9 cellular contexts compared by ENCODE assay signal in the genomic region with DNA sequence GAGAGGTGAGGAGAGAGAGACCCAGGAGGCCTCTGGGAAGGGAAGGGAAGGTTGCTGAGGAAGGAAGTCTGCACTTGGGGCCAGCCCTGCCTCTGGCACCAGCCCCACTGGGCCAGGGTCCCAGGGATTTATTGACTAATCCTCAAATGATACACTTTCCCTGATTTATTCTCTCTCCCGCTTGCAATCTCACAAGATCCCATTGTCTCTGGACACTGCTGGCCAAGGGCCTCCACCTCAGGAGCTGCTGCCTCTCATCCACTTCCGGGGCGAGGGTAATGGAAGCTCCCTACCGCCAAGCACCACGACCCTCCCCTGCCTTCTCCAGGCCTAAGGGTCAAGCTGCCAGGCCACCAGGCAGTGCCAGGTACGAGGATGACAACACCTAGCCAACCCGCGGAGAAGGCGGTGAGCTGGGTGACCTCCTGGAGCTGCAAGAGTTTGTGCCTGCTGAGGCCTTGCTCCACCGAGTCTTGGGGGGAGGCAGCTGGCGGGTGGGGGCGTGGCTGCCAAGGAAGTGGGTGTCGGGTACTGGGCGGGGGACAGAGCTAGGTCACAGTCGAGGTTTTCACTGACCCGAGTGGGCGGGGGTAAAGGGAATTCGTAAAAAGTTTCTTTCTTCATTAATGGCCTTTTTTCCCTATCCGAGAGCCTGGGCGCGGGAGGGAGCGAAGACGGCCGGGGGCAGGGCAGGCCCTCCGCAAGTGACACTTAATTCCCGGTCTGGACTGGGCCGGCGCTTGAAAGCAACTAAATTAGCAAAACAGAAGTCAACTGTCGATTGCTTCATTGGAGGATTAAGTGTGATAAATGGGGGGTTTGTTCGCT. TPM values are rescaled to one million over a fixed set of nuclear protein-coding genes. Genes with fewer than 3 reads are reported as not detected.
A peak's percentile ranks its signal among the peaks of the same experiment; 100 is the strongest.
DNase-seq lines count a peak whose midpoint lies in the region; ATAC-seq, FAIRE-seq and TF ChIP-seq lines count a peak whose summit lies in the region.
"Had no signal": no experiment of that assay in that cellular context is flagged by ENCODE, and none has a peak within 500 bp of the region (broad histone marks: within the 10 kb centered on the region; RNA-seq: fewer than 3 reads in every experiment).

No MANE protein-coding gene starts in this region.

- H2AK5ac ChIP-seq in IMR-90 (ENCODE audit: low read depth, low read length), result peak overlapping the region; percentile 49; the same call in 1 of the 2 replicates

- H3K14ac ChIP-seq in IMR-90 (replicated peaks; ENCODE audit: low read depth, low read length), result no peak overlapping the region

- H3K18ac ChIP-seq in IMR-90 (ENCODE audit: low read depth, low read length), result no peak overlapping the region

- TF ChIP-seq EP300 in K562 (IDR thresholded peaks at IDR 0.05; ENCODE audit: low read length), result no peak

- POLR2A ChIA-PET in IMR-90 (lab: Charles Lee; ENCODE audit: unreplicated experiment) (no interaction called here), K562 (lab: Yijun Ruan, JAX) (interaction anchor here (0.5 kb wide), 1 partner anchor 58 kb away, joined by 3 read pairs; no protein-coding TSS in a partner anchor)

- no peak overlapping the region for H3K4me2 ChIP-seq in IMR-90 (ENCODE audit: low read depth, low read length)
- H3K4me2 ChIP-seq in K562 (ENCODE audit: insufficient read depth, low read length), result no peak overlapping the region

- no peak for FAIRE-seq in K562 (lab: Jason Lieb, UNC)

- no peak overlapping the region; the same call in 1 of the 2 replicates for H2BK120ac ChIP-seq in IMR-90 (ENCODE audit: low read depth, low read length)

- H3K27me3 ChIP-seq in IMR-90 (ENCODE audit: control insufficient read depth, insufficient read depth, low read length) (peaks cover 15% of the 10 kb centered on the region), K562 (ENCODE audit: control insufficient read depth in 2 of 2, insufficient read depth in 2 of 2, low read length in 2 of 2) (peaks cover 29 to 42% of the 10 kb centered on the region in 2 experiments), left lung (peaks cover 10 to 77% of the 10 kb centered on the region in 2 donors), subcutaneous abdominal adipose tissue (ENCODE audit: control insufficient read depth in 5 of 5, insufficient read depth in 4 of 5, low read length in 5 of 5) (peaks cover 0 to 26% (median 2%) of the 10 kb centered on the region in 5 donors)

- H3K36me3 ChIP-seq in IMR-90 (ENCODE audit: control insufficient read depth, insufficient read depth, low read length) (no peaks in the 10 kb centered on the region), K562 (ENCODE audit: control insufficient read depth, insufficient read depth, low read length) (no peaks in the 10 kb centered on the region), left lung (no peaks in the 10 kb centered on the region), subcutaneous abdominal adipose tissue (ENCODE audit: control insufficient read depth in 5 of 5, insufficient read depth in 5 of 5, low read length in 5 of 5) (no peaks in the 10 kb centered on the region)

- no peak for ATAC-seq in IMR-90 (ENCODE audit: low read depth)
- ATAC-seq in K562, result no peak
- peak; percentile 41 for ATAC-seq in left lung
- ATAC-seq in GM21825 (IDR thresholded peaks at IDR 0.05; ENCODE audit: unreplicated experiment), result no peak

- TF ChIP-seq POLR2A in IMR-90 (IDR thresholded peaks at IDR 0.05; ENCODE audit: low read depth, low read length), result no peak
- TF ChIP-seq POLR2A in K562 (conservative IDR thresholded peaks at IDR 0.05), result no peak

- H2BK15ac ChIP-seq in IMR-90 (ENCODE audit: low read depth, low read length), result peak overlapping the region; percentile 56; the same call in 1 of the 3 replicates

- H3K4ac ChIP-seq in IMR-90 (ENCODE audit: low read depth, low read length), result no peak overlapping the region

- no peak overlapping the region for H2BK20ac ChIP-seq in IMR-90 (ENCODE audit: low read depth, low read length)

- dilution Hi-C loops in IMR-90 (cut with HindIII; ENCODE audit: low sequenced_read_pairs, unreplicated experiment), result no loop called here

- no peak overlapping the region for H4K5ac ChIP-seq in IMR-90 (ENCODE audit: low read depth, low read length)

- intact Hi-C loops in IMR-90 (cut with micrococcal nuclease) (no loop called here), K562 (cut with micrococcal nuclease) (no loop called here), left lung (cut with DNase I) (no loop called here)

- H4K8ac ChIP-seq in IMR-90 (ENCODE audit: low read depth in 2 of 2, low read length in 2 of 2), result no peak overlapping the region

- TF ChIP-seq RAD21 in IMR-90 (IDR thresholded peaks at IDR 0.05; ENCODE audit: low read length), result no peak
- no peak for TF ChIP-seq RAD21 in K562 (CRISPR knock-in tag; conservative IDR thresholded peaks at IDR 0.05 in 1 of 2, IDR thresholded peaks at IDR 0.05 in 1 of 2)

- H4K20me1 ChIP-seq in IMR-90 (ENCODE audit: insufficient read depth, low read length) (0 out of 2 replicates have a peak, but pooled peaks cover 5% of the 10 kb centered on the region), K562 (replicated peaks; ENCODE audit: control insufficient read depth, insufficient read depth, low read length) (peaks cover 8% of the 10 kb centered on the region; the same call in 1 of the 2 replicates)

- no peak overlapping the region for H2BK5ac ChIP-seq in IMR-90 (ENCODE audit: low read depth, low read length, poor library complexity, severe bottlenecking)

- H4K91ac ChIP-seq in IMR-90 (ENCODE audit: insufficient read depth, low read depth, low read length), result peak overlapping the region; percentile 46; the same call in 1 of the 2 replicates

- BruUV-seq in IMR-90 (replicated peaks; lab: Mats Ljungman, UMichigan), result no TSS peak
- no TSS peak for BruUV-seq in K562 (replicated peaks; lab: Mats Ljungman, UMichigan)

- H3K4me3 ChIP-seq in IMR-90 (ENCODE audit: insufficient read depth, low read depth, low read length) (no peak overlapping the region), K562 (no peak overlapping the region), left lung (no peak overlapping the region), subcutaneous abdominal adipose tissue (ENCODE audit: low read depth in 1 of 5, low read length in 5 of 5) (no peak overlapping the region)

- 33% methylated on average over 12 of the region's 30 CpGs; no CpG with 5 or more reads in 1 of the 2 experiments for WGBS in IMR-90 (ENCODE audit: extremely low coverage in 2 of 2, insufficient read length in 1 of 2), 2 experiments
- 26% methylated on average over 22 of the region's 30 CpGs for WGBS in K562 (ENCODE audit: insufficient coverage, low coverage, missing lambda C conversion rate)

- TF ChIP-seq CTCF in IMR-90 (conservative IDR thresholded peaks at IDR 0.05; ENCODE audit: low read depth, low read length) (no peak), K562 (IDR thresholded peaks at IDR 0.05 in 2 of 3, conservative IDR thresholded peaks at IDR 0.05 in 1 of 3; ENCODE audit: insufficient read depth in 2 of 3, low read depth in 1 of 3, low read length in 3 of 3) (no peak), left lung (IDR thresholded peaks at IDR 0.05) (no peak)

- H3K4me1 ChIP-seq in IMR-90 (ENCODE audit: control insufficient read depth, insufficient read depth, low read length), result peaks cover 6% of the 10 kb centered on the region
- H3K4me1 ChIP-seq in K562 (replicated peaks in 1 of 2; ENCODE audit: control insufficient read depth in 2 of 2, insufficient read depth in 2 of 2, low read length in 2 of 2), result peaks cover 0 to 17% of the 10 kb centered on the region in 2 experiments; a peak in 2 of 5 replicates
- peaks cover 27 to 30% of the 10 kb centered on the region in 2 donors for H3K4me1 ChIP-seq in left lung
- H3K4me1 ChIP-seq in subcutaneous abdominal adipose tissue (ENCODE audit: control insufficient read depth in 5 of 5, insufficient read depth in 5 of 5, low read length in 5 of 5), result peaks cover 4 to 30% (median 26%) of the 10 kb centered on the region in 5 donors

- H3K9ac ChIP-seq in IMR-90 (ENCODE audit: low read depth, low read length), result no peak overlapping the region
- no peak overlapping the region for H3K9ac ChIP-seq in K562 (ENCODE audit: insufficient read depth in 1 of 2, low read depth in 2 of 2, low read length in 2 of 2)
- no peak overlapping the region for H3K9ac ChIP-seq in subcutaneous abdominal adipose tissue (ENCODE audit: low read length in 5 of 5)

- H3K27ac ChIP-seq in IMR-90 (ENCODE audit: insufficient read depth, low read length) (no peak overlapping the region), K562 (ENCODE audit: extremely low read depth, low read depth, low read length) (no peak overlapping the region), left lung (peak overlapping the region in 1 of 2 donors; percentile 18), subcutaneous abdominal adipose tissue (ENCODE audit: low read depth, low read length) (peak overlapping the region; percentile 30)

- no peak overlapping the region for H3K56ac ChIP-seq in IMR-90 (ENCODE audit: extremely low read depth, insufficient read depth, low read length)

- no peaks in the 10 kb centered on the region for H3K79me1 ChIP-seq in IMR-90 (ENCODE audit: low read depth in 1 of 2, low read length in 2 of 2)

- no peaks in the 10 kb centered on the region for H3K79me2 ChIP-seq in K562 (ENCODE audit: control insufficient read depth, insufficient read depth, low read length)

- no peak overlapping the region for H3K23ac ChIP-seq in IMR-90 (ENCODE audit: low read depth, low read length)

- CTCF ChIA-PET in IMR-90 (lab: Yijun Ruan, JAX) (no interaction called here), K562 (lab: Yijun Ruan, JAX; ENCODE audit: low intra/inter-chr PET ratio) (no interaction called here)

- H3K9me3 ChIP-seq in IMR-90 (ENCODE audit: control insufficient read depth, insufficient read depth, low read length) (no peaks in the 10 kb centered on the region), K562 (replicated peaks; ENCODE audit: control insufficient read depth, insufficient read depth, low read depth, low read length) (no peaks in the 10 kb centered on the region), left lung (no peaks in the 10 kb centered on the region), subcutaneous abdominal adipose tissue (ENCODE audit: control insufficient read depth in 5 of 5, low read length in 5 of 5) (no peaks in the 10 kb centered on the region)

- H2AFZ ChIP-seq in IMR-90 (replicated peaks; ENCODE audit: low read length, poor library complexity), result peak overlapping the region; percentile 64
- no peak overlapping the region for H2AFZ ChIP-seq in K562 (ENCODE audit: low read depth, low read length)

- H3K9me1 ChIP-seq in IMR-90 (ENCODE audit: insufficient read depth, low read length) (no peaks in the 10 kb centered on the region), K562 (ENCODE audit: control insufficient read depth, insufficient read depth, low read length) (no peaks in the 10 kb centered on the region)

- in situ Hi-C loops in IMR-90 (cut with MboI; ENCODE audit: low sequenced_read_pairs), result no loop called here
- in situ Hi-C loops in K562 (cut with MboI), result no loop called here

- DNase-seq in IMR-90 (no peak), K562 (ENCODE audit: extremely low read depth in 1 of 4, low spot score in 3 of 4) (peak in 2 of 4 experiments; percentile 45 to 49), left lung (peak in 1 of 2 donors; percentile 46), cerebellum (ENCODE audit: low spot score) (no peak), SW480 (ENCODE audit: low spot score) (no peak)
- DNase-seq: DND-41, SIG-M5 had no signal

- H2AK9ac ChIP-seq in IMR-90 (replicated peaks; ENCODE audit: low read depth, low read length, poor library complexity), result no peak overlapping the region

RNA-seq across cellular contexts. Expression of a gene that starts 43.4 kb away (rescaled TPM):
- 0.72 and 0.83 TPM in 2 replicates for total RNA-seq in IMR-90 (2012; rRNA removed)
- polyA plus RNA-seq in IMR-90 (2012; rRNA removed), result 9.5 and 10.4 TPM in 2 replicates
- polyA plus RNA-seq in IMR-90 (2012; cell fraction: cytosol; rRNA removed), result 6.0 and 13.9 TPM in 2 replicates
- polyA plus RNA-seq in IMR-90 (2012; cell fraction: nucleus; rRNA removed; ENCODE audit: low replicate concordance), result 9.7 and 21.6 TPM in 2 replicates
- total RNA-seq in K562 (2011; cell fraction: chromatin; rRNA removed; ENCODE audit: low replicate concordance), result 5.5 and 10.3 TPM in 2 replicates
- total RNA-seq in K562 (2011; cell fraction: nucleolus; rRNA removed), result 4.9 and 8.2 TPM in 2 replicates
- 5.6 and 10.2 TPM in 2 replicates for total RNA-seq in K562 (2011; cell fraction: nucleoplasm; rRNA removed)
- total RNA-seq in K562 (2014; rRNA removed), result 3.4 and 5.9 TPM in 2 replicates
- total RNA-seq in K562 (2014; rRNA removed; fragmentation: Illumina TruSeq; extraction: Trizol), result 0.70 and 1.1 TPM in 2 replicates
- 2.3 TPM in 2 replicates for total RNA-seq in K562 (2015; rRNA removed; fragmentation: Illumina TruSeq; extraction: Trizol)
- total RNA-seq in K562 (2021), result 26.7 and 29.4 TPM in 2 replicates
- 1.2 and 2.9 TPM in 2 replicates for polyA plus RNA-seq in K562 (2011; rRNA removed)
- 1.5 and 3.9 TPM in 2 replicates for polyA plus RNA-seq in K562 (2011; cell fraction: cytosol; rRNA removed)
- polyA plus RNA-seq in K562 (2011; cell fraction: nucleus; rRNA removed), result 4.4 and 9.6 TPM in 2 replicates
- 17.6 and 30.3 TPM in 2 replicates for polyA plus RNA-seq in K562 (2012)
- 5.9 and 13.8 TPM in 2 replicates for polyA plus RNA-seq in K562 (2014; fragmentation: Illumina TruSeq; extraction: Trizol)
- polyA plus RNA-seq in K562 (2014; fragmentation: Nextera tagmentation; extraction: Ambion mirVana), result under 1 TPM; 0.11 TPM
- 6.7 and 7.4 TPM in 2 replicates for polyA plus RNA-seq in K562 (2014; rRNA removed)
- polyA minus RNA-seq in K562 (2011; rRNA and poly(A)+ RNA removed), result 0.87 and 1.4 TPM in 2 replicates
- polyA minus RNA-seq in K562 (2011; cell fraction: cytosol; rRNA and poly(A)+ RNA removed), result 7.2 and 14.0 TPM in 2 replicates
- polyA minus RNA-seq in K562 (2011; cell fraction: nucleus; rRNA and poly(A)+ RNA removed), result 2.9 and 4.7 TPM in 2 replicates
- total RNA-seq in left lung, result 10 to 100 TPM; 26.9 to 33.7 TPM
- 9.2 TPM for total RNA-seq in cerebellum
